In the genomic region with DNA sequence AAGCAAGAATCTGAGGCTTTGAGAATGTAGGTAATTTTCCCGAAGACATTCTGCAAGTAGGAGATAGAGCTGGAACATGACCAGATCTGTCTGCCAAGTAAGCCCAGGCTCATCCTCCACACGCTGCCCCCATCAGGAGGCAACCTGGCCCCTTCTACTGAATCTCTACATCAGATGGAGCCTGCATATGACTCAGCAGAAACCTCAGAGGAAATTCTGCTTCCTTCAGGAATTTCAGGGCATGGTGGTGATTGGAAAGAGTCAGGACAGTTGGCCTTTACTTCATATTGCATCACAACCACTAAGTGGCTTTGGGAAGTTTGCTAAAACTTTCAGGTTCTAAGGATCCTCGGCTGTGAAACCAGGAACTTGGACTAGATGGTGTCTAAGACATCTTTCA, we compare ENCODE assay signal across 8 cellular contexts.
A peak's percentile ranks its signal among the peaks of the same experiment; 100 is the strongest.
DNase-seq lines count a peak whose midpoint lies in the region; ATAC-seq, FAIRE-seq and TF ChIP-seq lines count a peak whose summit lies in the region.

No MANE protein-coding gene starts in this region.

- H3K4me3 ChIP-seq in A549 (no peak overlapping the region), HFF-Myc (replicated peaks; ENCODE audit: low read depth, low read length) (no peak overlapping the region)

- no peak for TF ChIP-seq POLR2A in A549 (IDR thresholded peaks at IDR 0.05; ENCODE audit: low read length)

- ATAC-seq in A549 (peak in 1 of 2 experiments; percentile 32; a peak in 1 of 6 replicates), HG03045 (IDR thresholded peaks at IDR 0.05; ENCODE audit: unreplicated experiment) (no peak), HG03025 (IDR thresholded peaks at IDR 0.05; ENCODE audit: low FRiP score, unreplicated experiment) (no peak), HG03460 (IDR thresholded peaks at IDR 0.05; ENCODE audit: unreplicated experiment) (no peak)
- no peak for ATAC-seq in activated naive CD8-positive, alpha-beta T cell treated with anti-CD3 and anti-CD28 coated beads, Interleukin-2, amount 10 ng/mL, durations not matched to agents 7 days and 5 days (ENCODE audit: low read depth)

- H3K4me2 ChIP-seq in A549 = no peak overlapping the region

- TF ChIP-seq EP300 in A549 (IDR thresholded peaks at IDR 0.05) = no peak

- POLR2A ChIA-PET in A549 (lab: Yijun Ruan, JAX) = no interaction called here
- POLR2A ChIA-PET in activated naive CD8-positive, alpha-beta T cell treated with anti-CD3 and anti-CD28 coated beads, Interleukin-2, amount 10 ng/mL, durations not matched to agents 7 days and 5 days (lab: Charles Lee) = interaction anchor here (2.0 to 2.8 kb wide), 3 partner anchors 25 to 117 kb away, joined by 11 to 19 read pairs (median 17); a partner anchor contains a TSS

- peaks cover 36% of the 10 kb centered on the region for H3K4me1 Mint-ChIP-seq in activated naive CD8-positive, alpha-beta T cell treated with anti-CD3 and anti-CD28 coated beads, Interleukin-2, amount 10 ng/mL, durations not matched to agents 7 days and 5 days

- H3K4me3 Mint-ChIP-seq in activated naive CD8-positive, alpha-beta T cell treated with anti-CD3 and anti-CD28 coated beads, Interleukin-2, amount 10 ng/mL, durations not matched to agents 7 days and 5 days = peak overlapping the region; percentile 20

- no peaks in the 10 kb centered on the region for H3K9me3 ChIP-seq in A549

- CTCF ChIA-PET in A549 (lab: Yijun Ruan, JAX) = no interaction called here

- peak overlapping the region; percentile 45 to 68; a peak in 4 of 6 replicates for H3K27ac ChIP-seq in A549

- WGBS in A549 (ENCODE audit: missing lambda C conversion rate) = 47% methylated on average over 3 of the region's 3 CpGs

- H3K9me3 Mint-ChIP-seq in activated naive CD8-positive, alpha-beta T cell treated with anti-CD3 and anti-CD28 coated beads, Interleukin-2, amount 10 ng/mL, durations not matched to agents 7 days and 5 days = peaks cover 10% of the 10 kb centered on the region

- no peak for FAIRE-seq in A549 (lab: Jason Lieb, UNC)

- peak in 1 of 2 experiments; percentile 30 for DNase-seq in A549 (ENCODE audit: low read depth in 1 of 2, low spot score in 1 of 2)
- peak; percentile 52 for DNase-seq in HFF-Myc (ENCODE audit: extremely low read depth, low read depth)
- DNase-seq in activated naive CD8-positive, alpha-beta T cell treated with anti-CD3 and anti-CD28 coated beads, Interleukin-2, amount 10 ng/mL, durations not matched to agents 7 days and 5 days = no peak
- peak; percentile 67 for DNase-seq in islet precursor cell
- DNase-seq in NCI-H524 (lab: John Stamatoyannopoulos, UW) = no peak

- no peaks in the 10 kb centered on the region for H3K27me3 Mint-ChIP-seq in activated naive CD8-positive, alpha-beta T cell treated with anti-CD3 and anti-CD28 coated beads, Interleukin-2, amount 10 ng/mL, durations not matched to agents 7 days and 5 days

- H3K36me3 Mint-ChIP-seq in activated naive CD8-positive, alpha-beta T cell treated with anti-CD3 and anti-CD28 coated beads, Interleukin-2, amount 10 ng/mL, durations not matched to agents 7 days and 5 days = peaks cover 20% of the 10 kb centered on the region

- no peak for TF ChIP-seq CTCF in A549 (IDR thresholded peaks at IDR 0.05)
- TF ChIP-seq CTCF in HFF-Myc (IDR thresholded peaks at IDR 0.05; ENCODE audit: low read depth, low read length, missing control alignments) = no peak

- H3K4me1 ChIP-seq in A549 = peaks cover 15% of the 10 kb centered on the region; the same call in 2 of the 3 replicates

- peak overlapping the region; percentile 97 for H3K27ac Mint-ChIP-seq in activated naive CD8-positive, alpha-beta T cell treated with anti-CD3 and anti-CD28 coated beads, Interleukin-2, amount 10 ng/mL, durations not matched to agents 7 days and 5 days

- TF ChIP-seq RAD21 in A549 (conservative IDR thresholded peaks at IDR 0.05 in 1 of 2, IDR thresholded peaks at IDR 0.05 in 1 of 2) = no peak

TF ChIP-seq in A549, 52 proteins besides CTCF, POLR2A, EP300 and RAD21:
- TF ChIP-seq JUN (IDR thresholded peaks at IDR 0.05) = no peak
- TF ChIP-seq EHMT2 (IDR thresholded peaks at IDR 0.05; ENCODE audit: low read depth) = no peak
- peak; percentile 50; the same call in 1 of the 2 replicates for TF ChIP-seq NFE2L2 (conservative IDR thresholded peaks at IDR 0.05; ENCODE audit: low read length)
- TF ChIP-seq MAFK (IDR thresholded peaks at IDR 0.05; ENCODE audit: partially characterized antibody) = peak; percentile 73

Comparison
In these comparisons a context has a peak if more than half of its experiments do, and no peak if none do; other contexts are left out.
1. DNase-seq: peak in HFF-Myc (single experiment) and islet precursor cell (single experiment); none in activated naive CD8-positive, alpha-beta T cell treated with anti-CD3 and anti-CD28 coated beads, Interleukin-2, amount 10 ng/mL, durations not matched to agents 7 days and 5 days (single experiment) and NCI-H524 (0 of 2).